In the genomic region with DNA sequence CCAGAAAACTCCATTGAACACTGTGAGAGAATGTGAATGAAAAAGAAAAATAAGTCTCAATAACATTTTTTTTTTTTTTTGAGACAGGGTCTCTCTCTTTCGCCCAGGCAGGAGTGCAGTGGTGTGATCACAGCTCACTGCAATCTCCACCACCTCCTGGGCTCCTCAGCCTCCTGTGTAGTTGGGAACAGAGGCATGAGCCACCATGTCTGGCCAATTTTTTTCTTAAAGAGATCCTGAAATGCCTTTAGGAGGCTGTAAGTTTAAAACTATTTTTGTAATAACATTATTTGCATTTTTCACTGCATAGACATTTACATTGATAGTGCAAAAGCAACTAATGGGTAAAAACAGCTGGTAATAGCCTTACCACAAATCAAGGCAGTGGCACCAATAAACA, we compare ENCODE assay signal across 1 cellular context.
TF ChIP-seq lines count a peak whose summit lies in the region.

No MANE protein-coding gene starts in this region.

TF ChIP-seq in IMR-90, 13 proteins besides CTCF, POLR2A, EP300 and RAD21 (continued from another document):
- TF ChIP-seq, protein P1, sequence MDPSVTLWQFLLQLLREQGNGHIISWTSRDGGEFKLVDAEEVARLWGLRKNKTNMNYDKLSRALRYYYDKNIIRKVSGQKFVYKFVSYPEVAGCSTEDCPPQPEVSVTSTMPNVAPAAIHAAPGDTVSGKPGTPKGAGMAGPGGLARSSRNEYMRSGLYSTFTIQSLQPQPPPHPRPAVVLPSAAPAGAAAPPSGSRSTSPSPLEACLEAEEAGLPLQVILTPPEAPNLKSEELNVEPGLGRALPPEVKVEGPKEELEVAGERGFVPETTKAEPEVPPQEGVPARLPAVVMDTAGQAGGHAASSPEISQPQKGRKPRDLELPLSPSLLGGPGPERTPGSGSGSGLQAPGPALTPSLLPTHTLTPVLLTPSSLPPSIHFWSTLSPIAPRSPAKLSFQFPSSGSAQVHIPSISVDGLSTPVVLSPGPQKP (IDR thresholded peaks at IDR 0.05; ENCODE audit: borderline replicate concordance, low read depth, low read length): no peak
- TF ChIP-seq CHD1 (IDR thresholded peaks at IDR 0.05; ENCODE audit: low read depth, low read length) (no peak), MAZ (IDR thresholded peaks at IDR 0.05; ENCODE audit: borderline replicate concordance, low read depth, low read length) (no peak), BHLHE40 (IDR thresholded peaks at IDR 0.05; ENCODE audit: low read depth, low read length) (no peak), RCOR1 (IDR thresholded peaks at IDR 0.05; ENCODE audit: insufficient replicate concordance, low read length) (no peak), SMC3 (IDR thresholded peaks at IDR 0.05; ENCODE audit: low read depth, low read length) (no peak), MXI1 (IDR thresholded peaks at IDR 0.05; ENCODE audit: borderline replicate concordance, low read depth, low read length) (no peak), CEBPB (IDR thresholded peaks at IDR 0.05; ENCODE audit: low read depth, low read length) (no peak), MAFK (IDR thresholded peaks at IDR 0.05; ENCODE audit: low read depth, low read length) (no peak), NFE2L2 (IDR thresholded peaks at IDR 0.05; ENCODE audit: low read depth, low read length) (no peak), FOS (IDR thresholded peaks at IDR 0.05; ENCODE audit: low read depth, low read length) (no peak)
- TF ChIP-seq, protein P2, sequence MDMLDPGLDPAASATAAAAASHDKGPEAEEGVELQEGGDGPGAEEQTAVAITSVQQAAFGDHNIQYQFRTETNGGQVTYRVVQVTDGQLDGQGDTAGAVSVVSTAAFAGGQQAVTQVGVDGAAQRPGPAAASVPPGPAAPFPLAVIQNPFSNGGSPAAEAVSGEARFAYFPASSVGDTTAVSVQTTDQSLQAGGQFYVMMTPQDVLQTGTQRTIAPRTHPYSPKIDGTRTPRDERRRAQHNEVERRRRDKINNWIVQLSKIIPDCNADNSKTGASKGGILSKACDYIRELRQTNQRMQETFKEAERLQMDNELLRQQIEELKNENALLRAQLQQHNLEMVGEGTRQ (IDR thresholded peaks at IDR 0.05; ENCODE audit: low read depth, low read length): no peak
